Comparison of ENCODE assay signal across 22 cellular contexts in the genomic region with DNA sequence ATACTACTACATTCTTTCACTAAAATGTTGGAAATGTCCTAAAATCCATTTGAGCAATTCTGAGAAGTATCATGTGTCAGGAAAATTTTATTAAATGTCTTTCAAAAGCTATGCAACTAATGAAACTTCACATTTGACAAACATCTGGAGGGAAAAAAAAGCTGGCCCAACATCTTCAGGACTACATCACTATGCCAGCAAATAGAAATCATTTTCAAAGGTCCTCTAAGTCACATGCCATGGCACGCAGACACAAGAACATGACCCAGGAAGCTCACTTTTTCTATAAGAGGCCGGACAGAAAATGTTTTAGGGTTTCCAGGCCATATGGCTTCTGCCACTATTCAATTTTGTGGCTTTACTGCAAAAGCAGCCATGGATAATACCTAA. TPM values are rescaled to one million over a fixed set of nuclear protein-coding genes. Genes with fewer than 3 reads are reported as not detected.
DNase-seq lines count a peak whose midpoint lies in the region; ATAC-seq and TF ChIP-seq lines count a peak whose summit lies in the region.
"Had no signal": no experiment of that assay in that cellular context is flagged by ENCODE, and none has a peak within 500 bp of the region (broad histone marks: within the 10 kb centered on the region; RNA-seq: fewer than 3 reads in every experiment).

No MANE protein-coding gene starts in this region.

- no peaks in the 10 kb centered on the region for H3K9me3 ChIP-seq in right atrium auricular region
- H3K9me3 ChIP-seq in osteoblast (ENCODE audit: low read depth, low read length): no peaks in the 10 kb centered on the region
- no peaks in the 10 kb centered on the region for H3K9me3 ChIP-seq in upper lobe of right lung

- intact Hi-C loops in left ventricle myocardium superior (cut with micrococcal nuclease) (no loop called here), upper lobe of right lung (cut with DNase I) (no loop called here), posterior vena cava (cut with DNase I) (no loop called here)

- no peak overlapping the region for H2AFZ ChIP-seq in osteoblast (ENCODE audit: low read length)

- no peak overlapping the region for H3K27ac ChIP-seq in right atrium auricular region
- H3K27ac ChIP-seq in epithelial cell of prostate: peak overlapping the region; percentile 13
- peak overlapping the region; percentile 72 for H3K27ac ChIP-seq in osteoblast (ENCODE audit: low read depth, low read length)
- peak overlapping the region; percentile 53 for H3K27ac ChIP-seq in upper lobe of right lung
- H3K27ac ChIP-seq: foreskin keratinocyte, VCaP had no signal

- no peak for DNase-seq in left ventricle myocardium superior
- DNase-seq in right atrium auricular region (ENCODE audit: low spot score): no peak
- DNase-seq in epithelial cell of prostate (ENCODE audit: low read depth, low spot score): no peak
- DNase-seq in osteoblast (ENCODE audit: insufficient read length, low spot score, missing footprints): no peak
- no peak for DNase-seq in upper lobe of right lung
- DNase-seq in posterior vena cava (ENCODE audit: low spot score): no peak
- no peak for DNase-seq in stimulated activated CD4-positive, alpha-beta T cell treated with anti-CD3 and anti-CD28 coated beads, Interleukin-2, amount 100 ng/mL, for 24 hours
- no peak for DNase-seq in Kasumi-1 (lab: John Stamatoyannopoulos, UW)
- DNase-seq: ACHN; activated CD8-positive, alpha-beta T cell treated with anti-CD3 and anti-CD28 coated beads for 36 hours; activated naive CD4-positive, alpha-beta T cell treated with anti-CD3 and anti-CD28 coated beads, Interleukin-2, amount 50 U/mL, for 16 hours; activated T-cell treated with anti-CD3 and anti-CD28 coated beads, Interleukin-2, amount 50 U/mL, for 24 hours; CD4-positive, CD25-positive, alpha-beta regulatory T cell; DMS 273 treated with DMSO at 0.1 percent for 48 hours; left cardiac atrium; NCI-H1417 treated with DMSO at 0.1 percent for 48 hours; nucleus accumbens; SHP77 treated with DMSO at 0.1 percent for 48 hours; stimulated activated CD4-positive, alpha-beta T cell treated with anti-CD3 and anti-CD28 coated beads, Interleukin-4, amount 100 ng/mL, for 1 hour; T-helper 2 cell had no signal

- peak overlapping the region; percentile 52 for H3K4me2 ChIP-seq in osteoblast (ENCODE audit: insufficient read depth, low read length)

- H3K4me1 ChIP-seq in right atrium auricular region: peaks cover 0 to 25% of the 10 kb centered on the region in 2 donors
- H3K4me1 ChIP-seq in osteoblast (ENCODE audit: insufficient read depth, low read length): peaks cover 19% of the 10 kb centered on the region
- peaks cover 37% of the 10 kb centered on the region for H3K4me1 ChIP-seq in upper lobe of right lung

- no peak overlapping the region for H3K4me3 ChIP-seq in right atrium auricular region
- H3K4me3 ChIP-seq in osteoblast (ENCODE audit: insufficient read depth, low read length): no peak overlapping the region
- no peak overlapping the region for H3K4me3 ChIP-seq in upper lobe of right lung

- peaks cover 52% of the 10 kb centered on the region for H3K79me2 ChIP-seq in osteoblast (ENCODE audit: insufficient read depth, low read length)

- H4K20me1 ChIP-seq in osteoblast (ENCODE audit: insufficient read depth, low read length): peaks cover 11% of the 10 kb centered on the region

- H3K27me3 ChIP-seq in right atrium auricular region (no peaks in the 10 kb centered on the region), osteoblast (ENCODE audit: insufficient read depth, low read length) (no peaks in the 10 kb centered on the region), upper lobe of right lung (no peaks in the 10 kb centered on the region)
- H3K27me3 ChIP-seq: foreskin keratinocyte had no signal

- ATAC-seq in left ventricle myocardium superior (peak; percentile 25), upper lobe of right lung (no peak)
- ATAC-seq: activated CD8-positive, alpha-beta T cell treated with anti-CD3 and anti-CD28 coated beads for 36 hours; foreskin keratinocyte had no signal

- H3K36me3 ChIP-seq in right atrium auricular region (peaks cover 36% of the 10 kb centered on the region), osteoblast (ENCODE audit: insufficient read depth, low read length) (peaks cover 37% of the 10 kb centered on the region), upper lobe of right lung (peaks cover 40% of the 10 kb centered on the region)

- no peak for TF ChIP-seq CTCF in right atrium auricular region (IDR thresholded peaks at IDR 0.05)
- TF ChIP-seq CTCF in osteoblast (IDR thresholded peaks at IDR 0.05; ENCODE audit: extremely low read depth, low read depth, low read length): no peak
- TF ChIP-seq CTCF in upper lobe of right lung (IDR thresholded peaks at IDR 0.05): no peak

RNA-seq across cellular contexts. Expression of a gene that starts 11.6 kb away (rescaled TPM):
- 30.9 TPM for total RNA-seq in left ventricle myocardium superior
- 10 to 100 TPM; 27.3 to 29.4 TPM for total RNA-seq in right atrium auricular region
- total RNA-seq in osteoblast: 46.9 and 50.3 TPM in 2 replicates
- total RNA-seq in upper lobe of right lung: 50.1 TPM
- total RNA-seq in posterior vena cava: 10 to 100 TPM; 34.0 to 36.1 TPM

RNA-seq across cellular contexts. Expression of a gene that starts 16.0 kb away (rescaled TPM):
- total RNA-seq in left ventricle myocardium superior (not detected), right atrium auricular region (not detected), osteoblast (1.1 and 1.2 TPM in 2 replicates), upper lobe of right lung (0.14 TPM), posterior vena cava (under 1 TPM in 1 of 2 donors, not detected in 1; 0.05 TPM)
- total RNA-seq: activated CD8-positive, alpha-beta T cell treated with anti-CD3 and anti-CD28 coated beads for 36 hours; CD4-positive, CD25-positive, alpha-beta regulatory T cell had no signal

Comparison
In these comparisons a context has a peak if more than half of its experiments do, and no peak if none do; other contexts are left out.
1. H3K27ac ChIP-seq: peak in epithelial cell of prostate (single experiment), osteoblast (single experiment) and upper lobe of right lung (single experiment); none in right atrium auricular region (0 of 2).